10 cellular contexts compared by ENCODE assay signal in the genomic region with DNA sequence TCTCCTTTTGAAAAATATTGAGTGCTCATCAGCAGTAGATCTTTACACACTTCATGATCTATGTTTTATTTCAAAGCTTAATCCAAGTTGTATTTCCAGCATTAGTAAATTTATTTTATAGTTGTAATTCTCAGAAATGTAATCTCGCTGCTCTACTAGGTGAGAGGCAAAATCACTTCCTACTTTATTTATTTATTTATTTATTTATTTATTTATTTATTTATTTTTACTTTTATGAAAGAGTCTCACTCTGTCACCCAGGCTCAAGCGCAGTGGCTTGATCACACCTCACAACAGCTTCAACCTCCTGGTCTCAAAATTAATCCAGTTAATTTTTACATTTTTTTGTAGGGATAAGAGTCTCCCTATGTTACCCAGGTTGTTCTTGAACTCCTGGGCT.
"Had no signal": no experiment of that assay in that cellular context is flagged by ENCODE, and none has a peak within 500 bp of the region (broad histone marks: within the 10 kb centered on the region; RNA-seq: fewer than 3 reads in every experiment).

No MANE protein-coding gene starts in this region.

- H3K4me3 ChIP-seq: GM23248, K562 had no signal

- H3K27ac Mint-ChIP-seq: H9, HFFc6 had no signal

- H3K27ac ChIP-seq: GM23248 had no signal

- H3K4me1 Mint-ChIP-seq: H9 had no signal

- DNase-seq: GM23248, GOT3, H9, HCEC 1CT, HFFc6, IMR-90, KG1 had no signal

- H2AFZ ChIP-seq: GM23248 had no signal

- FAIRE-seq: H54, HTR-8/SVneo, K562 had no signal

- ATAC-seq: K562 had no signal

- H3K9ac ChIP-seq: GM23248 had no signal

- H3K9me3 Mint-ChIP-seq: H9 had no signal

- H3K4me3 Mint-ChIP-seq: H9, HFFc6 had no signal
